12 cellular contexts compared by ENCODE assay signal in the genomic region with DNA sequence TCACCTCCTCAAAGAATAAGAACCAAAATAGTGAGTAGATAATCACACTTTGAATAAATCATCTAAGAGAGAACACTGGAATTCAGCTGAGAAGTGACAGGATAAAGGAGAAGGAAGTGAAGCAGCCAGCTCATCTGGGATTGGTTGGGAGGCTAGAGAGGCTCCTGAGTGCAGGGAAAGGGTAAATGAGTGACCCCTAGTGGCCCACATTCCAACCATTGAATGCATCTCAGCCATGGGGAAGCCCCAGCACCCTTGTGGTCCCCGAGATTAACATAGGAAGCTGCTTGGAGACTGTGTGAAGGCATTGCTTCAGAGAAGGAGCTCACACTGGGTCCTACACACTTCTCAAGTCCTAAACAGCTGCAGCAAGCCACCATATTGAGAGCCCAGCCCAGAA.
DNase-seq lines count a peak whose midpoint lies in the region; ATAC-seq, FAIRE-seq and TF ChIP-seq lines count a peak whose summit lies in the region.
"Had no signal": no experiment of that assay in that cellular context is flagged by ENCODE, and none has a peak within 500 bp of the region (broad histone marks: within the 10 kb centered on the region; RNA-seq: fewer than 3 reads in every experiment).

No MANE protein-coding gene starts in this region.

- ATAC-seq in GM18511 (IDR thresholded peaks at IDR 0.05; ENCODE audit: unreplicated experiment) (peak; percentile 73), GM21381 (IDR thresholded peaks at IDR 0.05; ENCODE audit: unreplicated experiment) (peak; percentile 72), HG03139 (IDR thresholded peaks at IDR 0.05; ENCODE audit: unreplicated experiment) (peak; percentile 78), K562 (peak; percentile 65; the same call in 2 of the 3 replicates), heart right ventricle (no peak)

- no peaks in the 10 kb centered on the region for H3K9me1 ChIP-seq in K562 (ENCODE audit: control insufficient read depth, insufficient read depth, low read length)

- TF ChIP-seq POLR2A in K562 (conservative IDR thresholded peaks at IDR 0.05), result no peak

- intact Hi-C loops in K562 (cut with micrococcal nuclease) (no loop called here), heart right ventricle (cut with DNase I) (loop anchor here in 1 of 10 donors (10.0 kb wide), 1 partner anchor 673 kb away; no protein-coding TSS in a partner anchor)

- H3K9ac ChIP-seq in K562 (ENCODE audit: insufficient read depth in 1 of 2, low read depth in 2 of 2, low read length in 2 of 2), result no peak overlapping the region

- no peak for TF ChIP-seq RAD21 in K562 (CRISPR knock-in tag; conservative IDR thresholded peaks at IDR 0.05 in 1 of 2, IDR thresholded peaks at IDR 0.05 in 1 of 2)

- 13% methylated on average over 1 of the region's 1 CpG for WGBS in K562 (ENCODE audit: insufficient coverage, low coverage, missing lambda C conversion rate)
- 87 to 88% methylated on average over 1 of the region's 1 CpG for WGBS in heart right ventricle, 2 donors

- POLR2A ChIA-PET in K562 (lab: Yijun Ruan, JAX), result interaction anchor here (0.6 kb wide), 1 partner anchor 286 kb away, joined by 3 read pairs; no protein-coding TSS in a partner anchor

- TF ChIP-seq CTCF in K562 (IDR thresholded peaks at IDR 0.05 in 2 of 3, conservative IDR thresholded peaks at IDR 0.05 in 1 of 3; ENCODE audit: insufficient read depth in 2 of 3, low read depth in 1 of 3, low read length in 3 of 3) (peak in 2 of 3 experiments; percentile 12; a peak in 1 of 6 replicates), heart right ventricle (IDR thresholded peaks at IDR 0.05) (no peak)

- no peaks in the 10 kb centered on the region for H4K20me1 ChIP-seq in K562 (replicated peaks; ENCODE audit: control insufficient read depth, insufficient read depth, low read length)

- H3K27ac ChIP-seq in K562 (ENCODE audit: extremely low read depth, low read depth, low read length), result no peak overlapping the region
- no peak overlapping the region for H3K27ac ChIP-seq in heart right ventricle

- H3K4me2 ChIP-seq in K562 (ENCODE audit: insufficient read depth, low read length), result no peak overlapping the region

- in situ Hi-C loops in K562 (cut with MboI), result loop anchor here (25.0 kb wide), 1 partner anchor 815 kb away; no protein-coding TSS in a partner anchor

- CTCF ChIA-PET in K562 (lab: Yijun Ruan, JAX; ENCODE audit: low intra/inter-chr PET ratio), result no interaction called here

- H3K79me2 ChIP-seq in K562 (ENCODE audit: control insufficient read depth, insufficient read depth, low read length), result no peaks in the 10 kb centered on the region

- H3K4me1 ChIP-seq in K562 (replicated peaks in 1 of 2; ENCODE audit: control insufficient read depth in 2 of 2, insufficient read depth in 2 of 2, low read length in 2 of 2) (no peaks in the 10 kb centered on the region), heart right ventricle (no peaks in the 10 kb centered on the region)

- FAIRE-seq in K562 (lab: Jason Lieb, UNC), result no peak

- BruUV-seq in K562 (replicated peaks; lab: Mats Ljungman, UMichigan), result no TSS peak

- no peak overlapping the region for H2AFZ ChIP-seq in K562 (ENCODE audit: low read depth, low read length)

- no peak for TF ChIP-seq EP300 in K562 (IDR thresholded peaks at IDR 0.05; ENCODE audit: low read length)

- H3K9me3 ChIP-seq in K562 (replicated peaks; ENCODE audit: control insufficient read depth, insufficient read depth, low read depth, low read length), result peaks cover 9% of the 10 kb centered on the region
- H3K9me3 ChIP-seq in heart right ventricle, result peaks cover 0 to 42% (median 22%) of the 10 kb centered on the region in 11 donors

- H3K36me3 ChIP-seq in K562 (ENCODE audit: control insufficient read depth, insufficient read depth, low read length) (no peaks in the 10 kb centered on the region), heart right ventricle (no peaks in the 10 kb centered on the region)

- no peaks in the 10 kb centered on the region for H3K27me3 ChIP-seq in K562 (ENCODE audit: control insufficient read depth in 2 of 2, insufficient read depth in 2 of 2, low read length in 2 of 2)
- no peaks in the 10 kb centered on the region for H3K27me3 ChIP-seq in heart right ventricle

- H3K4me3 ChIP-seq in K562 (no peak overlapping the region), heart right ventricle (no peak overlapping the region)

- DNase-seq in K562 (ENCODE audit: extremely low read depth in 1 of 4, low spot score in 3 of 4) (peak in 1 of 4 experiments; percentile 16), GM19238 (ENCODE audit: insufficient read length, low spot score) (no peak), heart right ventricle (no peak)
- DNase-seq in stimulated activated CD8-positive, alpha-beta memory T cell treated with anti-CD3 and anti-CD28 coated beads, Interleukin-4, amount 100 ng/mL, for 48 hours, result no peak
- no peak for DNase-seq in stimulated activated naive CD4-positive, alpha-beta T cell treated with Interleukin-2 at 50 U/mL for 16 hours (lab: John Stamatoyannopoulos, UW)
- DNase-seq: activated naive CD8-positive, alpha-beta T cell treated with anti-CD3 and anti-CD28 coated beads, Interleukin-2, amount 10 ng/mL, durations not matched to agents 7 days and 5 days; glutamatergic neuron; mammary epithelial cell; SHP77 treated with DMSO at 0.1 percent for 48 hours had no signal

TF ChIP-seq in K562, 482 proteins besides CTCF, POLR2A, EP300 and RAD21 (continues in another document):
- no peak for TF ChIP-seq NR4A1 (CRISPR knock-in tag; IDR thresholded peaks at IDR 0.05)
- TF ChIP-seq NR4A1 (tag; IDR thresholded peaks at IDR 0.05), result no peak
- TF ChIP-seq, protein P1, sequence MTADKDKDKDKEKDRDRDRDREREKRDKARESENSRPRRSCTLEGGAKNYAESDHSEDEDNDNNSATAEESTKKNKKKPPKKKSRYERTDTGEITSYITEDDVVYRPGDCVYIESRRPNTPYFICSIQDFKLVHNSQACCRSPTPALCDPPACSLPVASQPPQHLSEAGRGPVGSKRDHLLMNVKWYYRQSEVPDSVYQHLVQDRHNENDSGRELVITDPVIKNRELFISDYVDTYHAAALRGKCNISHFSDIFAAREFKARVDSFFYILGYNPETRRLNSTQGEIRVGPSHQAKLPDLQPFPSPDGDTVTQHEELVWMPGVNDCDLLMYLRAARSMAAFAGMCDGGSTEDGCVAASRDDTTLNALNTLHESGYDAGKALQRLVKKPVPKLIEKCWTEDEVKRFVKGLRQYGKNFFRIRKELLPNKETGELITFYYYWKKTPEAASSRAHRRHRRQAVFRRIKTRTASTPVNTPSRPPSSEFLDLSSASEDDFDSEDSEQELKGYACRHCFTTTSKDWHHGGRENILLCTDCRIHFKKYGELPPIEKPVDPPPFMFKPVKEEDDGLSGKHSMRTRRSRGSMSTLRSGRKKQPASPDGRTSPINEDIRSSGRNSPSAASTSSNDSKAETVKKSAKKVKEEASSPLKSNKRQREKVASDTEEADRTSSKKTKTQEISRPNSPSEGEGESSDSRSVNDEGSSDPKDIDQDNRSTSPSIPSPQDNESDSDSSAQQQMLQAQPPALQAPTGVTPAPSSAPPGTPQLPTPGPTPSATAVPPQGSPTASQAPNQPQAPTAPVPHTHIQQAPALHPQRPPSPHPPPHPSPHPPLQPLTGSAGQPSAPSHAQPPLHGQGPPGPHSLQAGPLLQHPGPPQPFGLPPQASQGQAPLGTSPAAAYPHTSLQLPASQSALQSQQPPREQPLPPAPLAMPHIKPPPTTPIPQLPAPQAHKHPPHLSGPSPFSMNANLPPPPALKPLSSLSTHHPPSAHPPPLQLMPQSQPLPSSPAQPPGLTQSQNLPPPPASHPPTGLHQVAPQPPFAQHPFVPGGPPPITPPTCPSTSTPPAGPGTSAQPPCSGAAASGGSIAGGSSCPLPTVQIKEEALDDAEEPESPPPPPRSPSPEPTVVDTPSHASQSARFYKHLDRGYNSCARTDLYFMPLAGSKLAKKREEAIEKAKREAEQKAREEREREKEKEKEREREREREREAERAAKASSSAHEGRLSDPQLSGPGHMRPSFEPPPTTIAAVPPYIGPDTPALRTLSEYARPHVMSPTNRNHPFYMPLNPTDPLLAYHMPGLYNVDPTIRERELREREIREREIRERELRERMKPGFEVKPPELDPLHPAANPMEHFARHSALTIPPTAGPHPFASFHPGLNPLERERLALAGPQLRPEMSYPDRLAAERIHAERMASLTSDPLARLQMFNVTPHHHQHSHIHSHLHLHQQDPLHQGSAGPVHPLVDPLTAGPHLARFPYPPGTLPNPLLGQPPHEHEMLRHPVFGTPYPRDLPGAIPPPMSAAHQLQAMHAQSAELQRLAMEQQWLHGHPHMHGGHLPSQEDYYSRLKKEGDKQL (CRISPR knock-in tag; IDR thresholded peaks at IDR 0.05; ENCODE audit: borderline replicate concordance), result no peak
- TF ChIP-seq SMAD4 (CRISPR knock-in tag; conservative IDR thresholded peaks at IDR 0.05), result no peak
- no peak for TF ChIP-seq GATAD2A (IDR thresholded peaks at IDR 0.05)
- no peak for TF ChIP-seq SIN3A (IDR thresholded peaks at IDR 0.05; ENCODE audit: borderline replicate concordance in 2 of 2, control insufficient read depth in 1 of 2, low read depth in 2 of 2, low read length in 2 of 2)
- no peak for TF ChIP-seq ZNF384 (IDR thresholded peaks at IDR 0.05; ENCODE audit: low read depth, low read length)
- TF ChIP-seq, protein P2, sequence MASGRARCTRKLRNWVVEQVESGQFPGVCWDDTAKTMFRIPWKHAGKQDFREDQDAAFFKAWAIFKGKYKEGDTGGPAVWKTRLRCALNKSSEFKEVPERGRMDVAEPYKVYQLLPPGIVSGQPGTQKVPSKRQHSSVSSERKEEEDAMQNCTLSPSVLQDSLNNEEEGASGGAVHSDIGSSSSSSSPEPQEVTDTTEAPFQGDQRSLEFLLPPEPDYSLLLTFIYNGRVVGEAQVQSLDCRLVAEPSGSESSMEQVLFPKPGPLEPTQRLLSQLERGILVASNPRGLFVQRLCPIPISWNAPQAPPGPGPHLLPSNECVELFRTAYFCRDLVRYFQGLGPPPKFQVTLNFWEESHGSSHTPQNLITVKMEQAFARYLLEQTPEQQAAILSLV (tag; IDR thresholded peaks at IDR 0.05), result no peak
- TF ChIP-seq DNMT1 (IDR thresholded peaks at IDR 0.05), result no peak
- TF ChIP-seq SMAD2 (IDR thresholded peaks at IDR 0.05; ENCODE audit: low read depth, low read length), result no peak
- no peak for TF ChIP-seq SIRT6 (IDR thresholded peaks at IDR 0.05; ENCODE audit: low read depth, low read length)
- TF ChIP-seq MCM3 (IDR thresholded peaks at IDR 0.05), result no peak
- TF ChIP-seq, protein P3, sequence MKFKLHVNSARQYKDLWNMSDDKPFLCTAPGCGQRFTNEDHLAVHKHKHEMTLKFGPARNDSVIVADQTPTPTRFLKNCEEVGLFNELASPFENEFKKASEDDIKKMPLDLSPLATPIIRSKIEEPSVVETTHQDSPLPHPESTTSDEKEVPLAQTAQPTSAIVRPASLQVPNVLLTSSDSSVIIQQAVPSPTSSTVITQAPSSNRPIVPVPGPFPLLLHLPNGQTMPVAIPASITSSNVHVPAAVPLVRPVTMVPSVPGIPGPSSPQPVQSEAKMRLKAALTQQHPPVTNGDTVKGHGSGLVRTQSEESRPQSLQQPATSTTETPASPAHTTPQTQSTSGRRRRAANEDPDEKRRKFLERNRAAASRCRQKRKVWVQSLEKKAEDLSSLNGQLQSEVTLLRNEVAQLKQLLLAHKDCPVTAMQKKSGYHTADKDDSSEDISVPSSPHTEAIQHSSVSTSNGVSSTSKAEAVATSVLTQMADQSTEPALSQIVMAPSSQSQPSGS (CRISPR knock-in tag; IDR thresholded peaks at IDR 0.05), result no peak

Comparison
In these comparisons a context has a peak if more than half of its experiments do, and no peak if none do; other contexts are left out.
1. ATAC-seq: peak in GM18511 (single experiment), GM21381 (single experiment), HG03139 (single experiment) and K562 (single experiment); none in heart right ventricle (0 of 8).
2. CTCF ChIP-seq: peak in K562 (2 of 3); none in heart right ventricle (0 of 9).